Comparison of ENCODE assay signal across 1 cellular context in genomic region chr10:55537497-55537896, GRCh38.
DNase-seq lines count a peak whose midpoint lies in the region; ATAC-seq lines count a peak whose summit lies in the region.
"Not testable (repeated sequence)": the region's sequence is repeated elsewhere in the genome, so short reads cannot be mapped to it uniquely, and the experiment has no call there.

No MANE protein-coding gene starts in this region.

- not testable (repeated sequence) for ATAC-seq in Right ventricle myocardium inferior

- peak; percentile 30 for DNase-seq in Right ventricle myocardium inferior (ENCODE audit: missing footprints)

- intact Hi-C loops in Right ventricle myocardium inferior (cut with DNase I), result not testable (repeated sequence)
